Comparison of ENCODE assay signal across 8 cellular contexts in the genomic region with DNA sequence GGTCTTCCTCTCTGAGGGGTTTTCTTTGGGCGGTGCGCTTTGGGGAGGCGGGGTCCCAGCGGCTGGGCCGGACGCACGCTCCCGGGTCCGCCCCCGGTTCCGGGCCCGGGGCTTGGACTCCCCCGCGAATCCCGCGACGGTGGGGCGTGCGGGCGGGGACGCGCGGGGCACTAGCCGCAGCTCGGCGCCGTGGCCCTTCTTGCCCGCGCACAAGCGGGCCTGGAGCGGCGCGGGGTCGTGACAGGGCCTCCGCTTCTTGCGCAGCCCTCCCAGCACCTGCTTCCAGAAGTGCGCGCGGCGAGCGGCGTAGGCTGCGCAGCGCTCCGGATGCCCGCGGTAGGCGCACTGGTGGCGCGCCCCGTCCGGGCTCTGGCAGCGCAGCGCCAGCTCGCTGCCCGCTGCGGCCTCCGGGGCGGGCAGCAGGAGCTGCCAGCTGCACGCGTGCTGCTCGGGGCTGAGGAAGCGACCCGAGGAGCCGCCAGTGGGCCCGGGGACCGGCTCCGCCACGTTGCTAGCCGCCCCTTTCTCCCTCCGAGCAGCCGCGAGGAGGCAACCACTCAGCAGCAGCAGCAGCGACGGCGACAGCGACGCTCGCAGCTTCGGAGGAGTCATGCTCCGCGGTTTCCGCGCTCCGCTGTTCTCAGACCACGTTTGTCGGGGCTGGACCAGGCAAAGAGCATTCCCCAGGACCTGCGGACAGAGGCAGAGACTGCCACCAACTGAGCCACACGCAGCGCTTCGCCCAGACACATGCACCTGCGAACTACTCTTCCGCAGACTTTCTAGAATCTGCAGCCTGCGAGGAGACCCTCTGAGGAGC. TPM values are rescaled to one million over a fixed set of nuclear protein-coding genes. Genes with fewer than 3 reads are reported as not detected.
DNase-seq lines count a peak whose midpoint lies in the region; ATAC-seq and TF ChIP-seq lines count a peak whose summit lies in the region.

No MANE protein-coding gene starts in this region.

- peak overlapping the region; percentile 8 for H2AK9ac ChIP-seq in IMR-90 (replicated peaks; ENCODE audit: low read depth, low read length, poor library complexity)

- H3K18ac ChIP-seq in IMR-90 (ENCODE audit: low read depth, low read length) = no peak overlapping the region

- H3K36me3 ChIP-seq in IMR-90 (ENCODE audit: control insufficient read depth, insufficient read depth, low read length) (no peaks in the 10 kb centered on the region), stomach (no peaks in the 10 kb centered on the region)

- peak overlapping the region; percentile 49 for H3K9ac ChIP-seq in IMR-90 (ENCODE audit: low read depth, low read length)

- peak; percentile 89 for ATAC-seq in GM21529 (IDR thresholded peaks at IDR 0.05; ENCODE audit: unreplicated experiment)
- ATAC-seq in IMR-90 (ENCODE audit: low read depth) = peak; percentile 91

- H3K4me1 Mint-ChIP-seq in nephron progenitor cell = peaks cover 30% of the 10 kb centered on the region

- no peaks in the 10 kb centered on the region for H3K27me3 Mint-ChIP-seq in nephron progenitor cell (ENCODE audit: low read depth, poor library complexity)

- H3K27me3 ChIP-seq in IMR-90 (ENCODE audit: control insufficient read depth, insufficient read depth, low read length) (no peaks in the 10 kb centered on the region), stomach (no peaks in the 10 kb centered on the region)

- peak overlapping the region; percentile 16 for H4K5ac ChIP-seq in IMR-90 (ENCODE audit: low read depth, low read length)

- H3K9me3 Mint-ChIP-seq in nephron progenitor cell = peaks cover 17% of the 10 kb centered on the region

- no peaks in the 10 kb centered on the region for H4K20me1 ChIP-seq in IMR-90 (ENCODE audit: insufficient read depth, low read length)

- BruUV-seq in IMR-90 (replicated peaks; lab: Mats Ljungman, UMichigan) = no TSS peak

- H3K27ac ChIP-seq in IMR-90 (ENCODE audit: insufficient read depth, low read length) (peak overlapping the region; percentile 24; the same call in 1 of the 2 replicates), stomach (peak overlapping the region; percentile 42 to 82 (median 71))

- 0 out of 2 replicates have a peak overlapping the region, but pooled peaks have one; percentile 30 for H3K14ac ChIP-seq in IMR-90 (replicated peaks; ENCODE audit: low read depth, low read length)

- DNase-seq in Daoy (ENCODE audit: low read depth) = peak; percentile 77
- DNase-seq in IMR-90 = peak; percentile 67
- DNase-seq in activated T-helper 1 cell treated with anti-CD3 and anti-CD28 coated beads, Interleukin-2, amount 50 U/mL, for 16 hours (ENCODE audit: low read depth in 1 of 2, low spot score in 1 of 2) = peak; percentile 44 to 55
- peak; percentile 44 for DNase-seq in fibroblast of the conjunctiva (ENCODE audit: low read depth)
- DNase-seq in nephron progenitor cell = peak; percentile 76
- DNase-seq in stomach = peak; percentile 77

- CTCF ChIA-PET in IMR-90 (lab: Yijun Ruan, JAX) = no interaction called here

- peak overlapping the region; percentile 68 for H3K4ac ChIP-seq in IMR-90 (ENCODE audit: low read depth, low read length)

- peak overlapping the region; percentile 72 for H3K4me3 ChIP-seq in IMR-90 (ENCODE audit: insufficient read depth, low read depth, low read length)
- peak overlapping the region; percentile 78 to 92 (median 89) for H3K4me3 ChIP-seq in stomach

- intact Hi-C loops in IMR-90 (cut with micrococcal nuclease) = loop anchor here (1.0 to 5.0 kb wide), 3 partner anchors 44 to 1036 kb away; partner anchors contain the start of gene RPP30
- intact Hi-C loops in stomach (cut with DNase I; ENCODE audit: low total_unique reads) = no loop called here

- peak overlapping the region; percentile 85 for H2AFZ ChIP-seq in IMR-90 (replicated peaks; ENCODE audit: low read length, poor library complexity)

- peak overlapping the region; percentile 95 for H3K4me2 ChIP-seq in IMR-90 (ENCODE audit: low read depth, low read length)

- peaks cover 38% of the 10 kb centered on the region for H3K36me3 Mint-ChIP-seq in nephron progenitor cell (ENCODE audit: low read depth)

- no peak overlapping the region for H2BK5ac ChIP-seq in IMR-90 (ENCODE audit: low read depth, low read length, poor library complexity, severe bottlenecking)

- no peaks in the 10 kb centered on the region for H3K9me1 ChIP-seq in IMR-90 (ENCODE audit: insufficient read depth, low read length)

- TF ChIP-seq POLR2A in IMR-90 (IDR thresholded peaks at IDR 0.05; ENCODE audit: low read depth, low read length) = no peak
- no peak for TF ChIP-seq POLR2A in stomach (IDR thresholded peaks at IDR 0.05)

- peak overlapping the region; percentile 42; the same call in 1 of the 2 replicates for H3K23ac ChIP-seq in IMR-90 (ENCODE audit: low read depth, low read length)

- WGBS in IMR-90 (ENCODE audit: extremely low coverage in 2 of 2, insufficient read length in 1 of 2), 2 experiments = 0% methylated on average over 53 of the region's 94 CpGs; no CpG with 5 or more reads in 1 of the 2 experiments
- 0 to 3% (median 1%) methylated on average over 7 to 94 of the region's 94 CpGs for WGBS in stomach, 5 donors

- H3K27ac Mint-ChIP-seq in nephron progenitor cell = peak overlapping the region; percentile 1

- H3K4me1 ChIP-seq in IMR-90 (ENCODE audit: control insufficient read depth, insufficient read depth, low read length) (no peaks in the 10 kb centered on the region), stomach (peaks cover 5 to 31% (median 20%) of the 10 kb centered on the region in 4 donors)

- H3K9me3 ChIP-seq in IMR-90 (ENCODE audit: control insufficient read depth, insufficient read depth, low read length) = no peaks in the 10 kb centered on the region
- no peaks in the 10 kb centered on the region for H3K9me3 ChIP-seq in stomach

- H3K56ac ChIP-seq in IMR-90 (ENCODE audit: extremely low read depth, insufficient read depth, low read length) = no peak overlapping the region

- no peak overlapping the region for H2BK120ac ChIP-seq in IMR-90 (ENCODE audit: low read depth, low read length)

- in situ Hi-C loops in IMR-90 (cut with MboI; ENCODE audit: low sequenced_read_pairs) = loop anchor here (25.0 kb wide), 2 partner anchors 521 to 996 kb away; partner anchors contain the start of gene ANKRD1

- no peak overlapping the region for H2BK15ac ChIP-seq in IMR-90 (ENCODE audit: low read depth, low read length)

- H2BK20ac ChIP-seq in IMR-90 (ENCODE audit: low read depth, low read length) = no peak overlapping the region

- H3K4me3 Mint-ChIP-seq in nephron progenitor cell = peak overlapping the region; percentile 89

- peak overlapping the region; percentile 36; the same call in 1 of the 2 replicates for H4K91ac ChIP-seq in IMR-90 (ENCODE audit: insufficient read depth, low read depth, low read length)

- peaks cover 7 to 9% of the 10 kb centered on the region in 2 experiments; a peak in 2 of 4 replicates for H3K79me1 ChIP-seq in IMR-90 (ENCODE audit: low read depth in 1 of 2, low read length in 2 of 2)

- peak; percentile 38 for TF ChIP-seq CTCF in IMR-90 (conservative IDR thresholded peaks at IDR 0.05; ENCODE audit: low read depth, low read length)
- TF ChIP-seq CTCF in nephron progenitor cell (IDR thresholded peaks at IDR 0.05) = no peak
- peak in 3 of 7 experiments; percentile 19 to 44 (median 25) for TF ChIP-seq CTCF in stomach (IDR thresholded peaks at IDR 0.05)

- TF ChIP-seq RAD21 in IMR-90 (IDR thresholded peaks at IDR 0.05; ENCODE audit: low read length) = no peak; the same call in 1 of the 2 replicates

- no peak overlapping the region for H2AK5ac ChIP-seq in IMR-90 (ENCODE audit: low read depth, low read length)

- POLR2A ChIA-PET in IMR-90 (lab: Charles Lee; ENCODE audit: unreplicated experiment) = interaction anchor here (1.2 kb wide), 1 partner anchor 15 kb away, joined by 4 read pairs; the partner anchor contains the start of gene BTAF1

- peak overlapping the region; percentile 63 to 80; a peak in 2 of 4 replicates for H4K8ac ChIP-seq in IMR-90 (ENCODE audit: low read depth in 2 of 2, low read length in 2 of 2)

- dilution Hi-C loops in IMR-90 (cut with HindIII; ENCODE audit: low sequenced_read_pairs, unreplicated experiment) = no loop called here

- TF ChIP-seq EP300 in stomach (IDR thresholded peaks at IDR 0.05) = no peak

TF ChIP-seq in IMR-90, 13 proteins besides CTCF, POLR2A, EP300 and RAD21 (continues in another document):
- TF ChIP-seq RCOR1 (IDR thresholded peaks at IDR 0.05; ENCODE audit: insufficient replicate concordance, low read length) (peak; percentile 18), MAZ (IDR thresholded peaks at IDR 0.05; ENCODE audit: borderline replicate concordance, low read depth, low read length) (no peak)

TF ChIP-seq in PFSK-1, 5 proteins besides CTCF, POLR2A, EP300 and RAD21 (continues in another document):
- TF ChIP-seq FOXP2 (optimal IDR thresholded peaks at IDR 0.05; ENCODE audit: borderline replicate concordance, extremely low read depth, extremely low read length, insufficient read depth) (peak; percentile 86), TAF1 (IDR thresholded peaks at IDR 0.05; ENCODE audit: borderline replicate concordance, insufficient read depth, low read length) (peak; percentile 80; the same call in 1 of the 2 replicates), POLR2AphosphoS5 (IDR thresholded peaks at IDR 0.05; ENCODE audit: low read depth, low read length) (no peak; the same call in 1 of the 2 replicates)

RNA-seq across cellular contexts. Expression of gene FGFBP3, which starts 0.7 kb away (rescaled TPM):
- total RNA-seq in Daoy (2014; rRNA removed; shearing (Covaris generic)) = 0.57 TPM in 1 of 2 replicates, not detected in the other
- total RNA-seq in IMR-90 (2012; rRNA removed) (under 0.01 and 0.28 TPM in 2 replicates), stomach (1 to 10 TPM in 3 of 5 donors, under 1 TPM in 1, not detected in 1; 0.29 to 2.0 (median 1.4) TPM)
- polyA plus RNA-seq in IMR-90 (2012; rRNA removed) (0.34 and 0.36 TPM in 2 replicates), stomach (under 1 TPM; 0.44 to 0.80 (median 0.46) TPM)
- 0.25 and 0.43 TPM in 2 replicates for polyA plus RNA-seq in IMR-90 (2012; cell fraction: cytosol; rRNA removed)
- polyA plus RNA-seq in IMR-90 (2012; cell fraction: nucleus; rRNA removed; ENCODE audit: low replicate concordance) = 0.30 TPM in 2 replicates
- 10.7 TPM for polyA plus RNA-seq in PFSK-1 (2012; ENCODE audit: insufficient read length, low read depth)

RNA-seq across cellular contexts. Expression of gene BTAF1, which starts 15.0 kb away (rescaled TPM):
- total RNA-seq in Daoy (2014; rRNA removed; shearing (Covaris generic)) = 15.1 and 16.4 TPM in 2 replicates
- total RNA-seq in IMR-90 (2012; rRNA removed) = 42.3 and 48.0 TPM in 2 replicates
- polyA plus RNA-seq in IMR-90 (2012; rRNA removed) = 12.1 and 15.0 TPM in 2 replicates
- polyA plus RNA-seq in IMR-90 (2012; cell fraction: cytosol; rRNA removed) = 1.0 and 1.3 TPM in 2 replicates
- polyA plus RNA-seq in IMR-90 (2012; cell fraction: nucleus; rRNA removed; ENCODE audit: low replicate concordance) = 12.3 and 110 TPM in 2 replicates
- 12.3 TPM for polyA plus RNA-seq in PFSK-1 (2012; ENCODE audit: insufficient read length, low read depth)
- total RNA-seq in stomach = 100 to 1,000 TPM in 1 of 5 donors, 10 to 100 TPM in 4; 30.9 to 146 (median 36.1) TPM
- polyA plus RNA-seq in stomach = 1 to 10 TPM; 2.3 to 9.0 (median 2.7) TPM

Comparison
In these comparisons a context has a peak if more than half of its experiments do, and no peak if none do; other contexts are left out.
1. Peak in every context shown above with its lines: DNase-seq, ATAC-seq, H3K4me3 ChIP-seq and H3K27ac ChIP-seq.